ENCODE assay signal across 28 cellular contexts in genomic region chr12:130936566-130936965, GRCh38. TPM values are rescaled to one million over a fixed set of nuclear protein-coding genes. Genes with fewer than 3 reads are reported as not detected.
"Had no signal": no experiment of that assay in that cellular context is flagged by ENCODE, and none has a peak within 500 bp of the region (broad histone marks: within the 10 kb centered on the region; RNA-seq: fewer than 3 reads in every experiment).

No MANE protein-coding gene starts in this region.

- H3K27ac ChIP-seq: neutrophil, pancreas, psoas muscle, right lobe of liver, sigmoid colon, testis, tibial artery, transverse colon, upper lobe of right lung, uterus had no signal

- H3K36me3 ChIP-seq: neutrophil, pancreas, right lobe of liver, sigmoid colon, tibial artery, transverse colon, upper lobe of right lung, uterus had no signal

- H3K4me1 ChIP-seq: pancreas, psoas muscle, right lobe of liver, tibial artery, uterus had no signal

- H3K4me3 Mint-ChIP-seq: naive B cell; naive thymus-derived CD8-positive, alpha-beta T cell; natural killer cell treated with Interleukin-12 subunit alpha and Interleukin-12 subunit beta and Interleukin-15 and Interleukin-18, amount 100 ng/mL, for 72 hours; nephron progenitor cell; neural crest cell; stimulated activated effector memory CD8-positive, alpha-beta T cell treated with anti-CD3 and anti-CD28 coated beads, Interleukin-12 subunit alpha, Interleukin-12 subunit beta, amount 100 ng/mL, for 72 hours; stimulated activated naive CD8-positive, alpha-beta T cell treated with anti-CD3 and anti-CD28 coated beads, Interleukin-15, amount 100 ng/mL, for 72 hours; type B pancreatic cell had no signal

- H3K4me1 Mint-ChIP-seq: stimulated activated effector memory CD8-positive, alpha-beta T cell treated with anti-CD3 and anti-CD28 coated beads, Interleukin-12 subunit alpha, Interleukin-12 subunit beta, amount 100 ng/mL, for 72 hours; stimulated activated naive CD8-positive, alpha-beta T cell treated with anti-CD3 and anti-CD28 coated beads, Interleukin-15, amount 100 ng/mL, for 72 hours had no signal

- H3K36me3 Mint-ChIP-seq: stimulated activated effector memory CD8-positive, alpha-beta T cell treated with anti-CD3 and anti-CD28 coated beads, Interleukin-12 subunit alpha, Interleukin-12 subunit beta, amount 100 ng/mL, for 72 hours; type B pancreatic cell had no signal

- DNase-seq: naive B cell; naive thymus-derived CD8-positive, alpha-beta T cell; nephron progenitor cell; nucleus accumbens; pancreas; psoas muscle; right cardiac atrium; right lobe of liver; sigmoid colon; small intestine; stimulated activated CD4-positive, alpha-beta T cell treated with anti-CD3 and anti-CD28 coated beads, Interleukin-15, amount 100 ng/mL, for 24 hours; stimulated activated CD4-positive, alpha-beta T cell treated with anti-CD3 and anti-CD28 coated beads, Interleukin-2, amount 100 ng/mL, for 24 hours; stimulated activated CD4-positive, alpha-beta T cell treated with anti-CD3 and anti-CD28 coated beads, Interleukin-2, amount 100 ng/mL, for 48 hours; stimulated activated CD4-positive, alpha-beta T cell treated with anti-CD3 and anti-CD28 coated beads, Interleukin-4, amount 100 ng/mL, for 24 hours; stimulated activated naive CD4-positive, alpha-beta T cell; stimulated activated naive CD8-positive, alpha-beta T cell treated with anti-CD3 and anti-CD28 coated beads, Interleukin-15, amount 100 ng/mL, for 72 hours; stimulated activated naive CD8-positive, alpha-beta T cell treated with anti-CD3 and anti-CD28 coated beads, Interleukin-15, Interleukin-2, amounts not matched to agents 100 U/mL and 50 U/mL, for 24 hours; testis; tibial artery; transverse colon; upper lobe of right lung; uterus had no signal

- H3K4me3 ChIP-seq: pancreas, psoas muscle, right lobe of liver, sigmoid colon, testis, tibial artery, transverse colon, upper lobe of right lung, uterus had no signal

- ATAC-seq: naive thymus-derived CD8-positive, alpha-beta T cell; natural killer cell treated with Interleukin-12 subunit alpha and Interleukin-12 subunit beta and Interleukin-15 and Interleukin-18, amount 100 ng/mL, for 72 hours; pancreas; psoas muscle; right cardiac atrium; right lobe of liver; stimulated activated effector memory CD8-positive, alpha-beta T cell treated with anti-CD3 and anti-CD28 coated beads, Interleukin-12 subunit alpha, Interleukin-12 subunit beta, amount 100 ng/mL, for 72 hours; stimulated activated naive CD8-positive, alpha-beta T cell treated with anti-CD3 and anti-CD28 coated beads, Interleukin-15, amount 100 ng/mL, for 72 hours; stimulated activated naive CD8-positive, alpha-beta T cell treated with anti-CD3 and anti-CD28 coated beads, Interleukin-15, Interleukin-2, amounts not matched to agents 100 U/mL and 50 U/mL, for 24 hours; upper lobe of right lung had no signal

- H3K27me3 ChIP-seq: pancreas, right lobe of liver, sigmoid colon, testis, transverse colon, upper lobe of right lung, uterus had no signal

- H3K9me3 ChIP-seq: neutrophil, pancreas, psoas muscle, right lobe of liver, sigmoid colon, testis, transverse colon, upper lobe of right lung, uterus had no signal

- H3K27ac Mint-ChIP-seq: naive thymus-derived CD8-positive, alpha-beta T cell; natural killer cell treated with Interleukin-12 subunit alpha and Interleukin-12 subunit beta and Interleukin-15 and Interleukin-18, amount 100 ng/mL, for 72 hours; nephron progenitor cell; progenitor cell of endocrine pancreas; stimulated activated effector memory CD8-positive, alpha-beta T cell treated with anti-CD3 and anti-CD28 coated beads, Interleukin-12 subunit alpha, Interleukin-12 subunit beta, amount 100 ng/mL, for 72 hours; stimulated activated naive CD8-positive, alpha-beta T cell treated with anti-CD3 and anti-CD28 coated beads, Interleukin-15, amount 100 ng/mL, for 72 hours; type B pancreatic cell had no signal

RNA-seq across cellular contexts. Expression of gene ADGRD1, which starts 17.1 kb away (rescaled TPM):
- total RNA-seq: natural killer cell treated with Interleukin-12 subunit alpha and Interleukin-12 subunit beta and Interleukin-15 and Interleukin-18, amount 100 ng/mL, for 72 hours had no signal
